ENCODE assay signal across 8 cellular contexts in genomic region chr19:52898101-52898500, GRCh38. TPM values are rescaled to one million over a fixed set of nuclear protein-coding genes. Genes with fewer than 3 reads are reported as not detected.
DNase-seq lines count a peak whose midpoint lies in the region; ATAC-seq and TF ChIP-seq lines count a peak whose summit lies in the region.

No MANE protein-coding gene starts in this region.

- H3K14ac ChIP-seq in neuronal stem cell (ENCODE audit: low read length) = no peak overlapping the region

- no peak overlapping the region for H3K4ac ChIP-seq in neuronal stem cell (ENCODE audit: low read length)

- peaks cover 25% of the 10 kb centered on the region for H3K79me2 ChIP-seq in PC-9 (ENCODE audit: low read depth)

- CTCF ChIA-PET in PC-9 (lab: Charles Lee) = no interaction called here

- no peak for ATAC-seq in GM19035 (IDR thresholded peaks at IDR 0.05; ENCODE audit: unreplicated experiment)

- peak overlapping the region; percentile 23 for H3K18ac ChIP-seq in neuronal stem cell (ENCODE audit: low read length)

- H4K91ac ChIP-seq in neuronal stem cell (ENCODE audit: low read depth, low read length, poor library complexity) = no peak overlapping the region

- intact Hi-C loops in PC-9 (cut with micrococcal nuclease; ENCODE audit: unreplicated experiment) = loop anchor here (5.0 kb wide), 2 partner anchors 41 to 94 kb away; partner anchors contain the start of gene ZNF468

- no peak overlapping the region for H3K9ac ChIP-seq in neuronal stem cell (ENCODE audit: low read depth, low read length, poor library complexity)

- no peak overlapping the region for H3K23ac ChIP-seq in neuronal stem cell (ENCODE audit: low read depth, low read length, poor library complexity)

- peaks cover 16% of the 10 kb centered on the region; the same call in 1 of the 2 replicates for H3F3A ChIP-seq in PC-9 (ENCODE audit: insufficient read depth, low read depth)

- H3K27me3 ChIP-seq in PC-9 (ENCODE audit: insufficient read depth, low read depth) (no peaks in the 10 kb centered on the region), neuronal stem cell (ENCODE audit: control insufficient read depth in 3 of 3, insufficient read depth in 3 of 3, low read depth in 1 of 3, low read length in 3 of 3) (no peaks in the 10 kb centered on the region)

- peaks cover 4% of the 10 kb centered on the region for H3K79me1 ChIP-seq in neuronal stem cell (ENCODE audit: low read depth, low read length)

- H3K4me2 ChIP-seq in PC-9 = peak overlapping the region; percentile 81
- H3K4me2 ChIP-seq in neuronal stem cell (ENCODE audit: insufficient read depth, low read length, poor library complexity, severe bottlenecking) = no peak overlapping the region

- DNase-seq in PC-9 = no peak
- no peak for DNase-seq in epithelial cell of proximal tubule (ENCODE audit: low read depth)
- no peak for DNase-seq in neuronal stem cell (ENCODE audit: low spot score)
- no peak for DNase-seq in amniotic stem cell (lab: John Stamatoyannopoulos, UW)
- no peak for DNase-seq in stimulated activated CD4-positive, alpha-beta T cell treated with anti-CD3 and anti-CD28 coated beads, Interleukin-4, amount 100 ng/mL, for 1 hour
- DNase-seq in activated naive CD4-positive, alpha-beta T cell treated with anti-CD3 and anti-CD28 coated beads, Interleukin-2, amount 50 U/mL, for 16 hours = no peak

- no peak overlapping the region for H2AK5ac ChIP-seq in neuronal stem cell (ENCODE audit: low read depth, low read length)

- H3K4me1 ChIP-seq in PC-9 (replicated peaks; ENCODE audit: insufficient read depth) = peaks cover 9% of the 10 kb centered on the region; the same call in 1 of the 2 replicates
- no peaks in the 10 kb centered on the region for H3K4me1 ChIP-seq in neuronal stem cell (ENCODE audit: control insufficient read depth in 2 of 2, insufficient read depth in 1 of 2, low read depth in 1 of 2, low read length in 2 of 2)

- POLR2A ChIA-PET in PC-9 (lab: Charles Lee; ENCODE audit: unreplicated experiment) = interaction anchor here (0.6 kb wide), 1 partner anchor 46 kb away, joined by 3 read pairs; no protein-coding TSS in a partner anchor

- H3K9me2 ChIP-seq in PC-9 (ENCODE audit: insufficient read depth) = no peaks in the 10 kb centered on the region

- H2BK12ac ChIP-seq in neuronal stem cell (ENCODE audit: low read length) = no peak overlapping the region

- H4K8ac ChIP-seq in neuronal stem cell (ENCODE audit: low read depth, low read length) = no peak overlapping the region

- peak overlapping the region; percentile 19 for H2BK5ac ChIP-seq in neuronal stem cell (ENCODE audit: low read length)

- no CpG with 5 or more reads among the region's 15 CpGs for WGBS in neuronal stem cell (ENCODE audit: extremely low coverage in 2 of 2, insufficient read length in 2 of 2, insufficient replicate concordance in 1 of 2), 2 donors

- peak overlapping the region; percentile 99 for H2AFZ ChIP-seq in PC-9
- peak overlapping the region; percentile 95 for H2AFZ ChIP-seq in neuronal stem cell (ENCODE audit: low read length)

- H2BK120ac ChIP-seq in neuronal stem cell (ENCODE audit: low read depth, low read length) = no peak overlapping the region

- H3K36me3 ChIP-seq in PC-9 (ENCODE audit: low read depth) = peaks cover 21% of the 10 kb centered on the region
- peaks cover 4 to 26% of the 10 kb centered on the region in 2 donors for H3K36me3 ChIP-seq in neuronal stem cell (replicated peaks in 1 of 2; ENCODE audit: control insufficient read depth in 2 of 2, insufficient read depth in 2 of 2, low read length in 2 of 2)

- no peak for TF ChIP-seq CTCF in C4-2B (conservative IDR thresholded peaks at IDR 0.05)
- no peak for TF ChIP-seq CTCF in PC-9 (conservative IDR thresholded peaks at IDR 0.05)
- TF ChIP-seq CTCF in epithelial cell of proximal tubule (conservative IDR thresholded peaks at IDR 0.05; ENCODE audit: low read depth, low read length) = no peak

- H2BK15ac ChIP-seq in neuronal stem cell (ENCODE audit: low read length) = no peak overlapping the region

- TSS peak; percentile 58 for BruUV-seq in PC-9 (replicated peaks; lab: Mats Ljungman, UMichigan)

- H3K9me3 ChIP-seq in PC-9 (ENCODE audit: insufficient read depth, low read depth) (peaks cover 21% of the 10 kb centered on the region), neuronal stem cell (replicated peaks in 1 of 2; ENCODE audit: control insufficient read depth in 2 of 2, insufficient read depth in 1 of 2, low read depth in 1 of 2, low read length in 2 of 2) (peaks cover 0 to 35% of the 10 kb centered on the region in 2 donors)

- peak overlapping the region; percentile 84; the same call in 1 of the 2 replicates for H3K4me3 ChIP-seq in PC-9
- peak overlapping the region; percentile 82 for H3K4me3 ChIP-seq in epithelial cell of proximal tubule (ENCODE audit: low read depth, low read length)
- H3K4me3 ChIP-seq in neuronal stem cell (ENCODE audit: low read length in 2 of 2) = peak overlapping the region in 1 of 2 donors; percentile 82

- H3K27ac ChIP-seq in C4-2B (peak overlapping the region; percentile 97; the same call in 1 of the 2 replicates), PC-9 (no peak overlapping the region), neuronal stem cell (replicated peaks; ENCODE audit: low read length) (peak overlapping the region; percentile 73)

- no peaks in the 10 kb centered on the region for H4K20me1 ChIP-seq in PC-9 (ENCODE audit: insufficient read depth)

RNA-seq across cellular contexts. Expression of gene ZNF320, which starts 0.7 kb away (rescaled TPM):
- total RNA-seq in PC-9 (2021) (18.5 and 24.9 TPM in 2 replicates), epithelial cell of proximal tubule (4.7 and 18.9 TPM in 2 replicates)
- 8.9 TPM for polyA plus RNA-seq in neuronal stem cell (2013, experiment 1 of 2)
- polyA plus RNA-seq in neuronal stem cell (2013, experiment 2 of 2) = 11.3 TPM

RNA-seq across cellular contexts. Expression of gene ZNF888, which starts 25.1 kb away (rescaled TPM):
- total RNA-seq in PC-9 (2021) (10.8 and 14.5 TPM in 2 replicates), epithelial cell of proximal tubule (5.1 and 6.3 TPM in 2 replicates)
- 3.2 TPM for polyA plus RNA-seq in neuronal stem cell (2013, experiment 1 of 2)
- 3.3 TPM for polyA plus RNA-seq in neuronal stem cell (2013, experiment 2 of 2)

RNA-seq across cellular contexts. Expression of gene ZNF468, which starts 40.7 kb away (rescaled TPM):
- total RNA-seq in PC-9 (2021) (19.5 and 29.0 TPM in 2 replicates), epithelial cell of proximal tubule (16.9 and 22.1 TPM in 2 replicates)
- 13.6 TPM for polyA plus RNA-seq in neuronal stem cell (2013, experiment 1 of 2)
- 14.6 TPM for polyA plus RNA-seq in neuronal stem cell (2013, experiment 2 of 2)
